1 cellular context compared by ENCODE assay signal in genomic region chr14:68977741-68978549, GRCh38.
TF ChIP-seq lines count a peak whose summit lies in the region.

No MANE protein-coding gene starts in this region.

TF ChIP-seq in HepG2, 621 proteins besides CTCF, POLR2A, EP300 and RAD21 (continued from another document and continues in another):
- TF ChIP-seq RERE (CRISPR knock-in tag; IDR thresholded peaks at IDR 0.05; ENCODE audit: low read depth) (no peak), ZNF441 (CRISPR knock-in tag; IDR thresholded peaks at IDR 0.05; ENCODE audit: borderline replicate concordance) (no peak; the same call in 1 of the 2 replicates), SOX6 (IDR thresholded peaks at IDR 0.05) (no peak), SOX6 (CRISPR knock-in tag; IDR thresholded peaks at IDR 0.05) (peak; percentile 64), SPEN (CRISPR knock-in tag; IDR thresholded peaks at IDR 0.05; ENCODE audit: low read depth) (no peak), HNRNPL (IDR thresholded peaks at IDR 0.05; ENCODE audit: low read depth, low read length) (peak; percentile 91), ZNF180 (CRISPR knock-in tag; IDR thresholded peaks at IDR 0.05; ENCODE audit: borderline replicate concordance, low read depth) (no peak), ZNF468 (CRISPR knock-in tag; IDR thresholded peaks at IDR 0.05) (no peak), AHDC1 (CRISPR knock-in tag; IDR thresholded peaks at IDR 0.05; ENCODE audit: borderline replicate concordance) (peak; percentile 27; the same call in 1 of the 2 replicates), ZNF644 (CRISPR knock-in tag; IDR thresholded peaks at IDR 0.05; ENCODE audit: low read depth) (no peak), U2AF1 (optimal IDR thresholded peaks at IDR 0.05; ENCODE audit: low read depth, low read length) (no peak), ZNF382 (CRISPR knock-in tag; IDR thresholded peaks at IDR 0.05; ENCODE audit: borderline replicate concordance) (no peak), IKZF1 (IDR thresholded peaks at IDR 0.05) (no peak), ISX (CRISPR knock-in tag; conservative IDR thresholded peaks at IDR 0.05) (no peak), MYNN (CRISPR knock-in tag; IDR thresholded peaks at IDR 0.05; ENCODE audit: low read depth) (no peak), TFDP1 (CRISPR knock-in tag; IDR thresholded peaks at IDR 0.05; ENCODE audit: borderline replicate concordance) (0 out of 2 replicates have a peak, but pooled peaks have one; percentile 13), ZEB1 (IDR thresholded peaks at IDR 0.05; ENCODE audit: insufficient replicate concordance, low read depth) (no peak), SOX5 (CRISPR knock-in tag; IDR thresholded peaks at IDR 0.05; ENCODE audit: borderline replicate concordance) (no peak), NR2F2 (IDR thresholded peaks at IDR 0.05; ENCODE audit: borderline replicate concordance, low read depth) (no peak; the same call in 1 of the 2 replicates), IRF1 (CRISPR knock-in tag; IDR thresholded peaks at IDR 0.05; ENCODE audit: low read depth) (no peak), ZNF724P (CRISPR knock-in tag; IDR thresholded peaks at IDR 0.05; ENCODE audit: borderline replicate concordance) (peak; percentile 38; the same call in 1 of the 2 replicates), ZMYM3 (CRISPR knock-in tag; IDR thresholded peaks at IDR 0.05) (no peak), ZNF550 (CRISPR knock-in tag; IDR thresholded peaks at IDR 0.05; ENCODE audit: borderline replicate concordance) (no peak), MAX (IDR thresholded peaks at IDR 0.05) (peak; percentile 27; the same call in 1 of the 2 replicates), ATRX (CRISPR knock-in tag; IDR thresholded peaks at IDR 0.05; ENCODE audit: borderline replicate concordance) (no peak), ZNF605 (CRISPR knock-in tag; IDR thresholded peaks at IDR 0.05) (peak; percentile 90), BORCS8-MEF2B (CRISPR knock-in tag; IDR thresholded peaks at IDR 0.05) (no peak; the same call in 1 of the 2 replicates), KMT2B (CRISPR knock-in tag; IDR thresholded peaks at IDR 0.05) (0 out of 2 replicates have a peak, but pooled peaks have one; percentile 33), MAFK (conservative IDR thresholded peaks at IDR 0.05 in 1 of 2, IDR thresholded peaks at IDR 0.05 in 1 of 2; ENCODE audit: low read length in 2 of 2) (no peak), ZNF652 (CRISPR knock-in tag; IDR thresholded peaks at IDR 0.05; ENCODE audit: borderline replicate concordance, low read depth) (no peak), ZNF275 (CRISPR knock-in tag; IDR thresholded peaks at IDR 0.05; ENCODE audit: borderline replicate concordance) (no peak), CCAR2 (optimal IDR thresholded peaks at IDR 0.05; ENCODE audit: low read depth, low read length) (no peak), TFAP4 (IDR thresholded peaks at IDR 0.05; ENCODE audit: borderline replicate concordance, low read depth) (peak; percentile 42; the same call in 1 of the 2 replicates), PRPF4 (IDR thresholded peaks at IDR 0.05; ENCODE audit: low read depth, low read length, poor library complexity, severe bottlenecking) (no peak), ZFP36L1 (CRISPR knock-in tag; IDR thresholded peaks at IDR 0.05) (no peak), GPN1 (CRISPR knock-in tag; IDR thresholded peaks at IDR 0.05; ENCODE audit: borderline replicate concordance) (no peak), ZFX (CRISPR knock-in tag; IDR thresholded peaks at IDR 0.05; ENCODE audit: low read depth) (peak; percentile 63), FUBP1 (CRISPR knock-in tag; IDR thresholded peaks at IDR 0.05; ENCODE audit: borderline replicate concordance) (no peak), ZBTB10 (CRISPR knock-in tag; IDR thresholded peaks at IDR 0.05; ENCODE audit: borderline replicate concordance) (no peak)
